In genomic region chr6:167299641-167300308, GRCh38 we compare ENCODE assay signal across 20 cellular contexts. TPM values are rescaled to one million over a fixed set of nuclear protein-coding genes. Genes with fewer than 3 reads are reported as not detected.
A peak's percentile ranks its signal among the peaks of the same experiment; 100 is the strongest.
DNase-seq lines count a peak whose midpoint lies in the region; ATAC-seq and TF ChIP-seq lines count a peak whose summit lies in the region.
"Had no signal": no experiment of that assay in that cellular context is flagged by ENCODE, and none has a peak within 500 bp of the region (broad histone marks: within the 10 kb centered on the region; RNA-seq: fewer than 3 reads in every experiment).

No MANE protein-coding gene starts in this region.

- H4K20me1 ChIP-seq in Karpas-422 (ENCODE audit: insufficient read depth, low read depth, low read length), result no peaks in the 10 kb centered on the region

- POLR2A ChIA-PET in naive thymus-derived CD4-positive, alpha-beta T cell (lab: Charles Lee), result no interaction called here

- DNase-seq in Right ventricle myocardium inferior (ENCODE audit: missing footprints) (peak; percentile 53), right atrium auricular region (ENCODE audit: low spot score) (no peak), Karpas-422 (peak; percentile 6), spleen (peak; percentile 62), ACHN (no peak)
- no peak for DNase-seq in naive thymus-derived CD4-positive, alpha-beta T cell
- DNase-seq in activated CD8-positive, alpha-beta memory T cell treated with anti-CD3 and anti-CD28 coated beads, Interleukin-2, amount 50 U/mL, for 4 hours, result no peak
- DNase-seq: AML-193; CD4-positive, alpha-beta T cell; DMS153; DMS79; GDM1; GM23248; HFFc6 had no signal

- CTCF ChIA-PET in naive thymus-derived CD4-positive, alpha-beta T cell (lab: Charles Lee), result no interaction called here

- no peak for TF ChIP-seq POLR2A in spleen (IDR thresholded peaks at IDR 0.05)

- H3K4me2 ChIP-seq in Karpas-422 (ENCODE audit: low read depth, low read length, poor library complexity, severe bottlenecking), result no peak overlapping the region

- no peak overlapping the region for H3K27ac ChIP-seq in right atrium auricular region
- no peak overlapping the region for H3K27ac ChIP-seq in Karpas-422 (ENCODE audit: low read length)
- H3K27ac ChIP-seq in naive thymus-derived CD4-positive, alpha-beta T cell (ENCODE audit: low read depth, low read length), result no peak overlapping the region
- H3K27ac ChIP-seq in spleen, result no peak overlapping the region
- H3K27ac ChIP-seq: C4-2B, GM23248 had no signal

- no peak overlapping the region for H3K4me3 Mint-ChIP-seq in naive thymus-derived CD4-positive, alpha-beta T cell
- H3K4me3 Mint-ChIP-seq: CD4-positive, alpha-beta T cell; HFFc6 had no signal

- no peak overlapping the region for H2AFZ ChIP-seq in Karpas-422 (ENCODE audit: low read length)
- H2AFZ ChIP-seq: GM23248 had no signal

- H3K36me3 ChIP-seq in right atrium auricular region (no peaks in the 10 kb centered on the region), Karpas-422 (ENCODE audit: insufficient read depth, low read length) (no peaks in the 10 kb centered on the region), spleen (no peaks in the 10 kb centered on the region)
- no peaks in the 10 kb centered on the region for H3K36me3 ChIP-seq in naive thymus-derived CD4-positive, alpha-beta T cell (ENCODE audit: control insufficient read depth in 2 of 3, insufficient read depth in 3 of 3, low read length in 3 of 3)

- no peaks in the 10 kb centered on the region for H3K27me3 ChIP-seq in right atrium auricular region
- no peaks in the 10 kb centered on the region for H3K27me3 ChIP-seq in Karpas-422 (ENCODE audit: low read length)
- H3K27me3 ChIP-seq in naive thymus-derived CD4-positive, alpha-beta T cell (ENCODE audit: control insufficient read depth in 2 of 2, insufficient read depth in 2 of 2, low read length in 2 of 2), result no peaks in the 10 kb centered on the region
- H3K27me3 ChIP-seq in spleen (replicated peaks in 1 of 7), result peaks cover 0 to 11% (median 0%) of the 10 kb centered on the region in 7 donors

- H3K9me3 Mint-ChIP-seq in naive thymus-derived CD4-positive, alpha-beta T cell, result peaks cover 0 to 2% (median 0%) of the 10 kb centered on the region in 11 donors
- H3K9me3 Mint-ChIP-seq: CD4-positive, alpha-beta T cell had no signal

- ATAC-seq in Right ventricle myocardium inferior, result no peak
- peak; percentile 10 for ATAC-seq in naive thymus-derived CD4-positive, alpha-beta T cell
- no peak for ATAC-seq in HG03354 (IDR thresholded peaks at IDR 0.05; ENCODE audit: poor library complexity, severe bottlenecking, unreplicated experiment)
- ATAC-seq: HCT116 had no signal

- TF ChIP-seq CTCF in right atrium auricular region (IDR thresholded peaks at IDR 0.05) (no peak), spleen (IDR thresholded peaks at IDR 0.05 in 8 of 11, conservative IDR thresholded peaks at IDR 0.05 in 3 of 11) (no peak)

- no peak overlapping the region for H3K27ac Mint-ChIP-seq in naive thymus-derived CD4-positive, alpha-beta T cell
- H3K27ac Mint-ChIP-seq: CD4-positive, alpha-beta T cell; HFFc6 had no signal

- no peaks in the 10 kb centered on the region for H3K36me3 Mint-ChIP-seq in naive thymus-derived CD4-positive, alpha-beta T cell

- H3K9me3 ChIP-seq in right atrium auricular region, result no peaks in the 10 kb centered on the region
- H3K9me3 ChIP-seq in Karpas-422 (ENCODE audit: low read length), result no peaks in the 10 kb centered on the region
- no peaks in the 10 kb centered on the region for H3K9me3 ChIP-seq in naive thymus-derived CD4-positive, alpha-beta T cell (ENCODE audit: control insufficient read depth in 2 of 3, low read length in 3 of 3)
- H3K9me3 ChIP-seq in spleen, result no peaks in the 10 kb centered on the region

- intact Hi-C loops in Right ventricle myocardium inferior (cut with DNase I) (no loop called here), spleen (cut with DNase I; ENCODE audit: low total_unique reads) (loop anchor here (10.0 kb wide), 1 partner anchor 75 kb away; no protein-coding TSS in a partner anchor)
- intact Hi-C loops in naive thymus-derived CD4-positive, alpha-beta T cell (cut with micrococcal nuclease), result no loop called here

- in situ Hi-C loops in ACHN (cut with HindIII; ENCODE audit: low pct_ligation_motif_present, low pct_unique_long_range_greater_than_20kb, low sequenced_read_pairs), result no loop called here

- 81 to 94% (median 82%) methylated on average over 16 of the region's 16 CpGs for WGBS in spleen, 5 donors

- H3K4me1 Mint-ChIP-seq in naive thymus-derived CD4-positive, alpha-beta T cell, result no peaks in the 10 kb centered on the region

- peaks cover 0 to 25% (median 7%) of the 10 kb centered on the region in 5 donors for H3K27me3 Mint-ChIP-seq in naive thymus-derived CD4-positive, alpha-beta T cell

- H3K4me1 ChIP-seq in right atrium auricular region (no peaks in the 10 kb centered on the region), Karpas-422 (ENCODE audit: low read length) (no peaks in the 10 kb centered on the region), spleen (no peaks in the 10 kb centered on the region)
- H3K4me1 ChIP-seq in naive thymus-derived CD4-positive, alpha-beta T cell (ENCODE audit: control insufficient read depth in 2 of 2, insufficient read depth in 2 of 2, low read length in 2 of 2), result no peaks in the 10 kb centered on the region

- H3K79me2 ChIP-seq in Karpas-422 (ENCODE audit: low read length), result no peaks in the 10 kb centered on the region

- H3K9ac ChIP-seq in Karpas-422 (ENCODE audit: low read length), result no peak overlapping the region
- H3K9ac ChIP-seq: GM23248 had no signal

- H3K9me2 ChIP-seq in Karpas-422 (replicated peaks; ENCODE audit: insufficient read depth, low read length), result no peaks in the 10 kb centered on the region

- H3K4me3 ChIP-seq in right atrium auricular region (no peak overlapping the region), Karpas-422 (ENCODE audit: low read length) (no peak overlapping the region), spleen (no peak overlapping the region)
- H3K4me3 ChIP-seq in naive thymus-derived CD4-positive, alpha-beta T cell (ENCODE audit: low read length), result no peak overlapping the region
- H3K4me3 ChIP-seq: GM23248 had no signal

RNA-seq across cellular contexts. Expression of gene UNC93A, which starts 8.7 kb away (rescaled TPM):
- total RNA-seq in Right ventricle myocardium inferior (not detected), right atrium auricular region (not detected), spleen (not detected)
- total RNA-seq in Karpas-422 (2014; rRNA removed; shearing (Covaris generic); ENCODE audit: low replicate concordance), result not detected in 2 replicates
- not detected for total RNA-seq in naive thymus-derived CD4-positive, alpha-beta T cell
- polyA plus RNA-seq in naive thymus-derived CD4-positive, alpha-beta T cell, result not detected
- polyA plus RNA-seq in spleen, result not detected
- total RNA-seq: CD4-positive, alpha-beta T cell; Daoy; GM23248; HFFc6 had no signal
- polyA plus RNA-seq: BJ, GM23248 had no signal

RNA-seq across cellular contexts. Expression of gene TTLL2, which starts 25.1 kb away (rescaled TPM):
- total RNA-seq in Right ventricle myocardium inferior, result not detected
- total RNA-seq in right atrium auricular region, result not detected
- not detected in 2 replicates for total RNA-seq in Karpas-422 (2014; rRNA removed; shearing (Covaris generic); ENCODE audit: low replicate concordance)
- total RNA-seq in naive thymus-derived CD4-positive, alpha-beta T cell, result not detected
- not detected for polyA plus RNA-seq in naive thymus-derived CD4-positive, alpha-beta T cell
- total RNA-seq in spleen, result not detected
- polyA plus RNA-seq in spleen, result not detected
- total RNA-seq: CD4-positive, alpha-beta T cell; Daoy; GM23248; HFFc6; HT-29 had no signal
- polyA plus RNA-seq: BJ, GM23248 had no signal

Comparison
In these comparisons a context has a peak if more than half of its experiments do, and no peak if none do; other contexts are left out.
1. DNase-seq: peak in Right ventricle myocardium inferior (single experiment), Karpas-422 (single experiment) and spleen (single experiment); none in right atrium auricular region (single experiment), naive thymus-derived CD4-positive, alpha-beta T cell (0 of 9), ACHN (single experiment) and activated CD8-positive, alpha-beta memory T cell treated with anti-CD3 and anti-CD28 coated beads, Interleukin-2, amount 50 U/mL, for 4 hours (single experiment).